Comparison of ENCODE assay signal across 1 cellular context in genomic region chr14:70909788-70910614, GRCh38.
TF ChIP-seq lines count a peak whose summit lies in the region.

No MANE protein-coding gene starts in this region.

TF ChIP-seq in GM23338, 12 proteins besides CTCF, POLR2A, EP300 and RAD21 (continued from another document):
- no peak for TF ChIP-seq ZNF462 (CRISPR knock-in tag; IDR thresholded peaks at IDR 0.05)
